ENCODE assay signal across 10 cellular contexts in genomic region chr12:9906888-9907287, GRCh38. TPM values are rescaled to one million over a fixed set of nuclear protein-coding genes. Genes with fewer than 3 reads are reported as not detected.
DNase-seq lines count a peak whose midpoint lies in the region.
"Had no signal": no experiment of that assay in that cellular context is flagged by ENCODE, and none has a peak within 500 bp of the region (broad histone marks: within the 10 kb centered on the region; RNA-seq: fewer than 3 reads in every experiment).

No MANE protein-coding gene starts in this region.

- peak overlapping the region; percentile 39 for H3K27ac Mint-ChIP-seq in activated CD4-positive, alpha-beta memory T cell treated with anti-CD3 and anti-CD28 coated beads for 36 hours

- H3K4me1 Mint-ChIP-seq in activated CD4-positive, alpha-beta memory T cell treated with anti-CD3 and anti-CD28 coated beads for 36 hours (ENCODE audit: low read depth): peaks cover 19% of the 10 kb centered on the region

- intact Hi-C loops in activated CD4-positive, alpha-beta memory T cell treated with anti-CD3 and anti-CD28 coated beads for 36 hours (cut with micrococcal nuclease): no loop called here

- DNase-seq in activated CD8-positive, alpha-beta memory T cell treated with anti-CD3 and anti-CD28 coated beads for 24 hours: peak; percentile 66
- no peak for DNase-seq in activated CD8-positive, alpha-beta memory T cell treated with anti-CD3 and anti-CD28 coated beads, Interleukin-2, amount 50 U/mL, for 48 hours
- peak; percentile 24 for DNase-seq in activated CD4-positive, alpha-beta memory T cell treated with anti-CD3 and anti-CD28 coated beads for 36 hours
- peak; percentile 3 for DNase-seq in effector CD4-positive, alpha-beta T cell
- DNase-seq in stimulated activated naive CD4-positive, alpha-beta T cell treated with Interleukin-2 at 50 U/mL for 16 hours (lab: John Stamatoyannopoulos, UW): peak; percentile 8
- no peak for DNase-seq in HuH-7.5 (ENCODE audit: low spot score)
- no peak for DNase-seq in retina
- no peak for DNase-seq in NCI-H1694 (lab: John Stamatoyannopoulos, UW)
- DNase-seq: EL had no signal

- CTCF ChIA-PET in activated CD4-positive, alpha-beta memory T cell treated with anti-CD3 and anti-CD28 coated beads for 36 hours (lab: Charles Lee): interaction anchor here (0.9 to 4.1 kb wide), 5 partner anchors 12 to 157 kb away, joined by 4 to 15 read pairs (median 4); no protein-coding TSS in a partner anchor

- H3K36me3 Mint-ChIP-seq in activated CD4-positive, alpha-beta memory T cell treated with anti-CD3 and anti-CD28 coated beads for 36 hours: peaks cover 12% of the 10 kb centered on the region

- no peaks in the 10 kb centered on the region for H3K27me3 Mint-ChIP-seq in activated CD4-positive, alpha-beta memory T cell treated with anti-CD3 and anti-CD28 coated beads for 36 hours

- POLR2A ChIA-PET in activated CD4-positive, alpha-beta memory T cell treated with anti-CD3 and anti-CD28 coated beads for 36 hours (lab: Charles Lee): interaction anchor here (1.2 to 1.4 kb wide), 2 partner anchors 42 to 96 kb away, joined by 3 to 4 read pairs; no protein-coding TSS in a partner anchor

- no peak overlapping the region for H3K4me3 Mint-ChIP-seq in activated CD4-positive, alpha-beta memory T cell treated with anti-CD3 and anti-CD28 coated beads for 36 hours

- H3K9me3 Mint-ChIP-seq in activated CD4-positive, alpha-beta memory T cell treated with anti-CD3 and anti-CD28 coated beads for 36 hours: peaks cover 48% of the 10 kb centered on the region

RNA-seq across cellular contexts. Expression of gene CLEC2A, which starts 25.3 kb away (rescaled TPM):
- total RNA-seq in activated CD4-positive, alpha-beta memory T cell treated with anti-CD3 and anti-CD28 coated beads for 36 hours: not detected
- total RNA-seq: omental fat pad had no signal

RNA-seq across cellular contexts. Expression of gene KLRF2, which starts 25.6 kb away (rescaled TPM):
- not detected for total RNA-seq in activated CD4-positive, alpha-beta memory T cell treated with anti-CD3 and anti-CD28 coated beads for 36 hours
- total RNA-seq: omental fat pad had no signal

RNA-seq across cellular contexts. Expression of gene CLEC2B, which starts 37.7 kb away (rescaled TPM):
- 10 to 100 TPM; 12.6 to 13.7 TPM for total RNA-seq in activated CD4-positive, alpha-beta memory T cell treated with anti-CD3 and anti-CD28 coated beads for 36 hours

Comparison
In these comparisons a context has a peak if more than half of its experiments do, and no peak if none do; other contexts are left out.
1. DNase-seq: peak in activated CD8-positive, alpha-beta memory T cell treated with anti-CD3 and anti-CD28 coated beads for 24 hours (single experiment), activated CD4-positive, alpha-beta memory T cell treated with anti-CD3 and anti-CD28 coated beads for 36 hours (single experiment), effector CD4-positive, alpha-beta T cell (single experiment) and stimulated activated naive CD4-positive, alpha-beta T cell treated with Interleukin-2 at 50 U/mL for 16 hours (single experiment); none in activated CD8-positive, alpha-beta memory T cell treated with anti-CD3 and anti-CD28 coated beads, Interleukin-2, amount 50 U/mL, for 48 hours (single experiment), HuH-7.5 (single experiment), retina (single experiment) and NCI-H1694 (single experiment).